In genomic region chr16:11354407-11354732, GRCh38 we compare ENCODE assay signal across 10 cellular contexts. TPM values are rescaled to one million over a fixed set of nuclear protein-coding genes. Genes with fewer than 3 reads are reported as not detected.
DNase-seq lines count a peak whose midpoint lies in the region; ATAC-seq lines count a peak whose summit lies in the region.
"Had no signal": no experiment of that assay in that cellular context is flagged by ENCODE, and none has a peak within 500 bp of the region (broad histone marks: within the 10 kb centered on the region; RNA-seq: fewer than 3 reads in every experiment).

No MANE protein-coding gene starts in this region.

- peak overlapping the region; percentile 54 for H3K4me3 Mint-ChIP-seq in activated naive CD4-positive, alpha-beta T cell treated with anti-CD3 and anti-CD28 coated beads for 36 hours

- ATAC-seq in HG03060 (IDR thresholded peaks at IDR 0.05; ENCODE audit: low read depth, unreplicated experiment): peak; percentile 13
- ATAC-seq in GM21717 (IDR thresholded peaks at IDR 0.05; ENCODE audit: unreplicated experiment): no peak
- ATAC-seq: psoas muscle had no signal

- intact Hi-C loops in activated naive CD4-positive, alpha-beta T cell treated with anti-CD3 and anti-CD28 coated beads for 36 hours (cut with micrococcal nuclease): loop anchor here (1.0 to 10.0 kb wide), 11 partner anchors 9 to 610 kb away; partner anchors contain the start of genes NUBP1, RMI2 and SOCS1

- no peaks in the 10 kb centered on the region for H3K27me3 Mint-ChIP-seq in activated naive CD4-positive, alpha-beta T cell treated with anti-CD3 and anti-CD28 coated beads for 36 hours (ENCODE audit: low read depth)

- CTCF ChIA-PET in activated naive CD4-positive, alpha-beta T cell treated with anti-CD3 and anti-CD28 coated beads for 36 hours (lab: Charles Lee): interaction anchor here (0.6 to 3.2 kb wide), 10 partner anchors 17 to 390 kb away, joined by 3 to 16 read pairs (median 6); partner anchors contain the start of gene SOCS1

- peaks cover 66% of the 10 kb centered on the region for H3K4me1 Mint-ChIP-seq in activated naive CD4-positive, alpha-beta T cell treated with anti-CD3 and anti-CD28 coated beads for 36 hours (ENCODE audit: low read depth)

- no peak for DNase-seq in activated naive CD4-positive, alpha-beta T cell treated with anti-CD3 and anti-CD28 coated beads for 36 hours
- no peak for DNase-seq in activated naive CD4-positive, alpha-beta T cell treated with Interleukin-2 at 50 U/mL for 16 hours
- DNase-seq in activated CD8-positive, alpha-beta memory T cell treated with anti-CD3 and anti-CD28 coated beads, Interleukin-2, amount 50 U/mL, for 48 hours: peak; percentile 72
- no peak for DNase-seq in HUDEP-2 (lab: John Stamatoyannopoulos, UW; ENCODE audit: unreplicated experiment in 76 of 76)
- no peak for DNase-seq in NCI-H2171 treated with DMSO at 0.1 percent for 48 hours (lab: John Stamatoyannopoulos, UW)
- DNase-seq in NCI-H1105 treated with DMSO at 0.1 percent for 48 hours (lab: John Stamatoyannopoulos, UW): no peak
- DNase-seq: hippocampal formation, psoas muscle had no signal

- peaks cover 5% of the 10 kb centered on the region for H3K9me3 Mint-ChIP-seq in activated naive CD4-positive, alpha-beta T cell treated with anti-CD3 and anti-CD28 coated beads for 36 hours

- H3K36me3 Mint-ChIP-seq in activated naive CD4-positive, alpha-beta T cell treated with anti-CD3 and anti-CD28 coated beads for 36 hours (ENCODE audit: low read depth): peaks cover 20% of the 10 kb centered on the region

- H3K27ac Mint-ChIP-seq in activated naive CD4-positive, alpha-beta T cell treated with anti-CD3 and anti-CD28 coated beads for 36 hours: peak overlapping the region; percentile 96

RNA-seq across cellular contexts. Expression of gene RMI2, which starts 9.1 kb away (rescaled TPM):
- 10 to 100 TPM; 82.8 to 86.2 TPM for total RNA-seq in activated naive CD4-positive, alpha-beta T cell treated with anti-CD3 and anti-CD28 coated beads for 36 hours
